In the genomic region with DNA sequence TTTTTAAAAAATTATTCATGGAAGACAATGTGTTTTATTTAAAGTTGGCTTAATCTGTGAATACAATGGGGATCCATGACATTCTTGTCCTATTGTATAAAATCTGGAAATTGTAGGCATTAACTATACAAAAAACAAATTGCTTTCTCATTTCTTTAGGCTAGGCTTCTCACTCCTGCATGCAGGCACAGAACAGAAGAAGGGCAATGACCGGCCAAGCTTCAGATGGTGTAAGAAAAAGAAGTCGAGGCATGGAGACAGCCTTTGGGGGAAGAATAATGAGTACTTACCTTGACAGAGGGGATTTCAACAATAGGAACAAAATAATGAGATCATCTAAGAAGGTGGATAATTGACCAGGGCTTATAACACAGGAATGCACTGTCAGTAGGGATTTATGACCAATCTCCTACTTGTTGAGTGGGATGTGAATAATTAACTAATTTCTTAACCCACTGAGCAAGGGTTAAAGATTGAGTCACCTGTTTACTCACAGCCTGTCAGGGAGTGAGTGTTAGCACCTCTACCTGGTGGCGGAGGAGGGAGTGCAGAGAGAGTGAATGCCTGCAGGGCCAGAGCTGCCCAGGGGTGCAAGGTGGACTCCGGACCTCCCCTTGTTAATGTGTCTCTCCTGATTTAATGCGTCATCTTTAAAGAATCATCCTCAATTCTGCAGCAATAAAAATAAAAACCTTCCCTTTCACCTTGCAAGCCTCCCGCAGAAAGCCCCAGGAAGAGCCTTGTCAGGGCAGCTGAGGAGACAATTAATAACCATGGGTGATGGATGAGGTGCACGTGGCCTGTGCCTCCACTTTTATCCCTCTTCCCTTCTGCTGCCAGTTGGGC, we compare ENCODE assay signal across 20 cellular contexts. TPM values are rescaled to one million over a fixed set of nuclear protein-coding genes. Genes with fewer than 3 reads are reported as not detected.
A peak's percentile ranks its signal among the peaks of the same experiment; 100 is the strongest.
DNase-seq lines count a peak whose midpoint lies in the region; ATAC-seq, FAIRE-seq and TF ChIP-seq lines count a peak whose summit lies in the region.
"Had no signal": no experiment of that assay in that cellular context is flagged by ENCODE, and none has a peak within 500 bp of the region (broad histone marks: within the 10 kb centered on the region; RNA-seq: fewer than 3 reads in every experiment).

No MANE protein-coding gene starts in this region.

- H3K36me3 ChIP-seq in GM12878 (ENCODE audit: control insufficient read depth in 2 of 2, insufficient read depth in 2 of 2, low read length in 1 of 2), result no peaks in the 10 kb centered on the region
- H3K36me3 ChIP-seq: tibial nerve had no signal

- SMC1A ChIA-PET in GM12878 (lab: Charles Lee; ENCODE audit: uncharacterized antibody, unreplicated experiment), result no interaction called here

- H3K4me3 ChIP-seq in GM12878, result no peak overlapping the region
- peak overlapping the region in 1 of 59 donors; percentile 0 for H3K4me3 ChIP-seq in dorsolateral prefrontal cortex
- H3K4me3 ChIP-seq: tibial nerve had no signal

- RAD21 ChIA-PET in GM12878 (lab: Charles Lee; ENCODE audit: unreplicated experiment), result no interaction called here

- ATAC-seq in GM12878 (peak; percentile 60), left lobe of liver (peak; percentile 96)

- H3K27me3 ChIP-seq in GM12878 (replicated peaks in 1 of 2; ENCODE audit: control insufficient read depth in 2 of 2, insufficient read depth in 2 of 2, low read length in 1 of 2) (no peaks in the 10 kb centered on the region; a peak in 1 of 4 replicates), dorsolateral prefrontal cortex (peaks cover 0 to 30% (median 0%) of the 10 kb centered on the region in 45 donors)
- H3K27me3 ChIP-seq: tibial nerve had no signal

- no peaks in the 10 kb centered on the region for H3K79me2 ChIP-seq in GM12878 (ENCODE audit: control insufficient read depth, insufficient read depth, low read length)

- intact Hi-C loops in GM12878 (cut with micrococcal nuclease; ENCODE audit: unreplicated experiment), result no loop called here
- intact Hi-C loops in dorsolateral prefrontal cortex (cut with DNase I), result no loop called here

- H4K20me1 ChIP-seq in GM12878 (ENCODE audit: control insufficient read depth, insufficient read depth), result no peaks in the 10 kb centered on the region

- WGBS in GM12878 (ENCODE audit: insufficient coverage, insufficient replicate concordance, low lambda C conversion rate, missing lambda C conversion rate), result 40% methylated on average over 7 of the region's 7 CpGs

- TF ChIP-seq CTCF in GM12878 (IDR thresholded peaks at IDR 0.05 in 2 of 3, conservative IDR thresholded peaks at IDR 0.05 in 1 of 3; ENCODE audit: control insufficient read depth in 2 of 3, extremely low read depth in 1 of 3, insufficient read depth in 1 of 3, low read depth in 3 of 3, low read length in 3 of 3) (no peak), dorsolateral prefrontal cortex (IDR thresholded peaks at IDR 0.05 in 54 of 56, conservative IDR thresholded peaks at IDR 0.05 in 2 of 56; ENCODE audit: low read depth in 1 of 56, partially characterized antibody in 56 of 56) (no peak)

- TF ChIP-seq POLR2A in GM12878 (IDR thresholded peaks at IDR 0.05; ENCODE audit: low read depth, low read length), result no peak

- H3K27ac ChIP-seq in GM12878 (ENCODE audit: control insufficient read depth, insufficient read depth) (no peak overlapping the region), dorsolateral prefrontal cortex (no peak overlapping the region)
- H3K27ac ChIP-seq: tibial nerve had no signal

- H3K9me3 ChIP-seq in GM12878 (replicated peaks; ENCODE audit: control insufficient read depth, insufficient read depth, low read length), result no peaks in the 10 kb centered on the region
- H3K9me3 ChIP-seq: tibial nerve had no signal

- POLR2A ChIA-PET in GM12878 (lab: Charles Lee), result no interaction called here

- BruUV-seq in GM12878 (replicated peaks; lab: Mats Ljungman, UMichigan), result no TSS peak

- H2AFZ ChIP-seq in GM12878 (ENCODE audit: control insufficient read depth, low read depth, low read length), result no peak overlapping the region

- no peak for FAIRE-seq in GM12878 (lab: Jason Lieb, UNC)
- FAIRE-seq: frontal cortex, G401.6 had no signal

- in situ Hi-C loops in GM12878 (cut with MboI) (no loop called here), KBM-7 (cut with MboI; ENCODE audit: low pct_unique_long_range_greater_than_20kb, low sequenced_read_pairs) (no loop called here)

- CTCF ChIA-PET in GM12878 (lab: Yijun Ruan, JAX), result interaction anchor here (1.3 kb wide), 1 partner anchor 116 kb away, joined by 3 read pairs; no protein-coding TSS in a partner anchor

- TF ChIP-seq RAD21 in GM12878 (IDR thresholded peaks at IDR 0.05; ENCODE audit: insufficient read depth, low read depth, low read length), result no peak

- no peak overlapping the region for H3K9ac ChIP-seq in GM12878 (ENCODE audit: control insufficient read depth, insufficient read depth, low read length)

- DNase-seq in NCI-H82 (lab: John Stamatoyannopoulos, UW), result peak; percentile 8
- DNase-seq in NCI-H82 treated with DMSO at 0.1 percent for 48 hours (lab: John Stamatoyannopoulos, UW; ENCODE audit: unreplicated experiment), result no peak
- DNase-seq in GM12878 (ENCODE audit: low read depth, low spot score), result no peak
- peak; percentile 77 for DNase-seq in left lobe of liver (ENCODE audit: low spot score)
- no peak for DNase-seq in amygdala (lab: John Stamatoyannopoulos, UW)
- no peak for DNase-seq in COR-L47 (lab: John Stamatoyannopoulos, UW)
- DNase-seq in KBM-7, result no peak
- DNase-seq in dorsolateral prefrontal cortex, result no peak
- DNase-seq: 8988T; activated CD8-positive, alpha-beta memory T cell treated with anti-CD3 and anti-CD28 coated beads, Interleukin-2, amount 50 U/mL, for 4 hours; activated naive CD4-positive, alpha-beta T cell treated with anti-CD3 and anti-CD28 coated beads for 36 hours; CD4-positive, CD25-positive, alpha-beta regulatory T cell; naive B cell; NCI-H1930; RPMI8226; stimulated activated CD4-positive, alpha-beta T cell treated with anti-CD3 and anti-CD28 coated beads, Interleukin-1b, Interleukin-23, amount 100 ng/mL, for 48 hours; T-helper 1 cell had no signal

- H3K4me2 ChIP-seq in GM12878 (ENCODE audit: control insufficient read depth, insufficient read depth), result no peak overlapping the region

- H3K4me1 ChIP-seq in GM12878 (ENCODE audit: control insufficient read depth, insufficient read depth, low read length), result no peaks in the 10 kb centered on the region
- H3K4me1 ChIP-seq: tibial nerve had no signal

- TF ChIP-seq EP300 in GM12878 (IDR thresholded peaks at IDR 0.05; ENCODE audit: borderline replicate concordance in 1 of 2, control insufficient read depth in 1 of 2, low read depth in 2 of 2, low read length in 2 of 2), result no peak

TF ChIP-seq in GM12878, 131 proteins besides CTCF, POLR2A, EP300 and RAD21 (continues in another document):
- TF ChIP-seq SMARCA5 (IDR thresholded peaks at IDR 0.05), result no peak
- no peak for TF ChIP-seq POLR2AphosphoS2 (IDR thresholded peaks at IDR 0.05; ENCODE audit: low read depth, low read length)
- TF ChIP-seq SREBF1 (IDR thresholded peaks at IDR 0.05; ENCODE audit: low read length), result no peak
- TF ChIP-seq, protein P1, sequence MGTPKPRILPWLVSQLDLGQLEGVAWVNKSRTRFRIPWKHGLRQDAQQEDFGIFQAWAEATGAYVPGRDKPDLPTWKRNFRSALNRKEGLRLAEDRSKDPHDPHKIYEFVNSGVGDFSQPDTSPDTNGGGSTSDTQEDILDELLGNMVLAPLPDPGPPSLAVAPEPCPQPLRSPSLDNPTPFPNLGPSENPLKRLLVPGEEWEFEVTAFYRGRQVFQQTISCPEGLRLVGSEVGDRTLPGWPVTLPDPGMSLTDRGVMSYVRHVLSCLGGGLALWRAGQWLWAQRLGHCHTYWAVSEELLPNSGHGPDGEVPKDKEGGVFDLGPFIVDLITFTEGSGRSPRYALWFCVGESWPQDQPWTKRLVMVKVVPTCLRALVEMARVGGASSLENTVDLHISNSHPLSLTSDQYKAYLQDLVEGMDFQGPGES (IDR thresholded peaks at IDR 0.05), result no peak
- TF ChIP-seq MYB (IDR thresholded peaks at IDR 0.05; ENCODE audit: borderline replicate concordance, low read depth, low read length), result no peak
- no peak for TF ChIP-seq NFXL1 (IDR thresholded peaks at IDR 0.05; ENCODE audit: borderline replicate concordance)

RNA-seq across cellular contexts. Expression of a gene that starts 3.9 kb away (rescaled TPM):
- not detected in 2 replicates for total RNA-seq in GM12878 (2013; cell fraction: nucleolus; rRNA removed)
- total RNA-seq in GM12878 (2014; rRNA removed) (not detected in 2 replicates), GM12878 (2014; rRNA removed; fragmentation: Illumina TruSeq; extraction: Trizol) (not detected in 2 replicates), GM12878 (2021) (not detected in 2 replicates), left lobe of liver (not detected), dorsolateral prefrontal cortex (1 to 10 TPM in 28 of 120 experiments, under 1 TPM in 22, not detected in 70; 0.20 to 7.7 (median 1.3) TPM)
- polyA plus RNA-seq in GM12878 (2011; ENCODE audit: low read depth), result not detected
- polyA plus RNA-seq in GM12878 (2011; rRNA removed) (0.12 TPM in 2 replicates), GM12878 (2014; fragmentation: Illumina TruSeq; extraction: Trizol) (not detected in 2 replicates), GM12878 (2014; fragmentation: Nextera tagmentation; extraction: Ambion mirVana) (not detected), GM12878 (2014; rRNA removed) (not detected in 2 replicates), GM12878 (2016; fragmentation: Nextera tagmentation; extraction: Ambion mirVana) (not detected)
- 0.03 and 0.09 TPM in 2 replicates for polyA plus RNA-seq in GM12878 (2011; cell fraction: cytosol; rRNA removed)
- polyA plus RNA-seq in GM12878 (2011; cell fraction: nucleus; rRNA removed), result 0.06 TPM in 1 of 2 replicates, not detected in the other
- not detected in 2 replicates for polyA plus RNA-seq in GM12878 (2012)
- polyA minus RNA-seq in GM12878 (2011; rRNA and poly(A)+ RNA removed), result 0.15 TPM in 1 of 2 replicates, not detected in the other
- not detected in 2 replicates for polyA minus RNA-seq in GM12878 (2011; cell fraction: cytosol; rRNA and poly(A)+ RNA removed)
- 0.19 and 0.36 TPM in 2 replicates for polyA minus RNA-seq in GM12878 (2011; cell fraction: nucleus; rRNA and poly(A)+ RNA removed)
- total RNA-seq: activated naive CD4-positive, alpha-beta T cell treated with anti-CD3 and anti-CD28 coated beads for 36 hours; CD4-positive, CD25-positive, alpha-beta regulatory T cell; tibial nerve had no signal
- polyA plus RNA-seq: CD4-positive, CD25-positive, alpha-beta regulatory T cell had no signal

Comparison
In these comparisons a context has a peak if more than half of its experiments do, and no peak if none do; other contexts are left out.
1. DNase-seq: peak in NCI-H82 (single experiment) and left lobe of liver (single experiment); none in NCI-H82 treated with DMSO at 0.1 percent for 48 hours (single experiment), GM12878 (single experiment), amygdala (0 of 56), COR-L47 (single experiment), KBM-7 (single experiment) and dorsolateral prefrontal cortex (0 of 10).